In genomic region chr6:30490031-30490876, GRCh38 we compare ENCODE assay signal across 1 cellular context.
A peak's percentile ranks its signal among the peaks of the same experiment; 100 is the strongest.
TF ChIP-seq lines count a peak whose summit lies in the region.

No MANE protein-coding gene starts in this region.

TF ChIP-seq in K562, 482 proteins besides CTCF, POLR2A, EP300 and RAD21 (continued from another document):
- 0 out of 4 replicates have a peak, but pooled peaks of 1 of the 2 experiments have one; percentile 10 for TF ChIP-seq UBTF (IDR thresholded peaks at IDR 0.05; ENCODE audit: borderline replicate concordance in 1 of 2, low read depth in 2 of 2, low read length in 2 of 2)
- TF ChIP-seq HMGN3 (IDR thresholded peaks at IDR 0.05; ENCODE audit: borderline replicate concordance, extremely low read depth, insufficient read length, low read depth, low read length) = peak; percentile 13
- TF ChIP-seq YY1 (IDR thresholded peaks at IDR 0.05; ENCODE audit: borderline replicate concordance in 1 of 3, control insufficient read depth in 1 of 3, extremely low read depth in 1 of 3, insufficient read depth in 3 of 3, insufficient read length in 1 of 3, insufficient replicate concordance in 2 of 3, low read depth in 1 of 3, low read length in 2 of 3) = peak in 1 of 3 experiments; percentile 13
- TF ChIP-seq E2F6 (IDR thresholded peaks at IDR 0.05; ENCODE audit: borderline replicate concordance in 1 of 2, extremely low read depth in 1 of 2, insufficient read depth in 1 of 2, insufficient read length in 1 of 2, low read depth in 1 of 2, low read length in 1 of 2, poor library complexity in 1 of 2, severe bottlenecking in 1 of 2) = peak in 1 of 2 experiments; percentile 87
- no peak for TF ChIP-seq ZNF274 (IDR thresholded peaks at IDR 0.05; ENCODE audit: borderline replicate concordance, low read depth, low read length)
- TF ChIP-seq, protein P1, sequence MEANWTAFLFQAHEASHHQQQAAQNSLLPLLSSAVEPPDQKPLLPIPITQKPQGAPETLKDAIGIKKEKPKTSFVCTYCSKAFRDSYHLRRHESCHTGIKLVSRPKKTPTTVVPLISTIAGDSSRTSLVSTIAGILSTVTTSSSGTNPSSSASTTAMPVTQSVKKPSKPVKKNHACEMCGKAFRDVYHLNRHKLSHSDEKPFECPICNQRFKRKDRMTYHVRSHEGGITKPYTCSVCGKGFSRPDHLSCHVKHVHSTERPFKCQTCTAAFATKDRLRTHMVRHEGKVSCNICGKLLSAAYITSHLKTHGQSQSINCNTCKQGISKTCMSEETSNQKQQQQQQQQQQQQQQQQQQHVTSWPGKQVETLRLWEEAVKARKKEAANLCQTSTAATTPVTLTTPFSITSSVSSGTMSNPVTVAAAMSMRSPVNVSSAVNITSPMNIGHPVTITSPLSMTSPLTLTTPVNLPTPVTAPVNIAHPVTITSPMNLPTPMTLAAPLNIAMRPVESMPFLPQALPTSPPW (CRISPR knock-in tag; IDR thresholded peaks at IDR 0.05) = 0 out of 2 replicates have a peak, but pooled peaks have one; percentile 18
- TF ChIP-seq CHD1 (IDR thresholded peaks at IDR 0.05; ENCODE audit: low read length) = no peak
- peak; percentile 45; the same call in 1 of the 2 replicates for TF ChIP-seq SP1 (CRISPR knock-in tag; IDR thresholded peaks at IDR 0.05)
- TF ChIP-seq ELF4 (CRISPR knock-in tag; IDR thresholded peaks at IDR 0.05) = no peak
- TF ChIP-seq MAZ (CRISPR knock-in tag; conservative IDR thresholded peaks at IDR 0.05 in 1 of 2, IDR thresholded peaks at IDR 0.05 in 1 of 2) = no peak
- peak; percentile 33; the same call in 1 of the 2 replicates for TF ChIP-seq MGA (IDR thresholded peaks at IDR 0.05)
- TF ChIP-seq ZNF263 (CRISPR knock-in tag; IDR thresholded peaks at IDR 0.05; ENCODE audit: borderline replicate concordance) = peak; percentile 15; the same call in 1 of the 2 replicates
- 0 out of 4 replicates have a peak, but pooled peaks of 1 of the 2 experiments have one; percentile 5 for TF ChIP-seq MNT (conservative IDR thresholded peaks at IDR 0.05)
- TF ChIP-seq NR2C1 (IDR thresholded peaks at IDR 0.05) = no peak
- 0 out of 2 replicates have a peak, but pooled peaks have one; percentile 46 for TF ChIP-seq NR2C1 (tag; IDR thresholded peaks at IDR 0.05)
- no peak for TF ChIP-seq SP2 (IDR thresholded peaks at IDR 0.05; ENCODE audit: extremely low read depth, low read depth, low read length, poor library complexity, severe bottlenecking)
- 0 out of 2 replicates have a peak, but pooled peaks have one; percentile 46 for TF ChIP-seq MAX (CRISPR knock-in tag; IDR thresholded peaks at IDR 0.05)
- 0 out of 2 replicates have a peak, but pooled peaks have one; percentile 19 for TF ChIP-seq HOXB6 (CRISPR knock-in tag; IDR thresholded peaks at IDR 0.05; ENCODE audit: borderline replicate concordance)
- 0 out of 4 replicates have a peak, but pooled peaks of 1 of the 2 experiments have one; percentile 1 for TF ChIP-seq KDM1A (IDR thresholded peaks at IDR 0.05)
- TF ChIP-seq L3MBTL2 (IDR thresholded peaks at IDR 0.05) = peak; percentile 55
- TF ChIP-seq ZC3H11A (IDR thresholded peaks at IDR 0.05; ENCODE audit: low read depth, low read length) = no peak
- TF ChIP-seq ZFP91 (CRISPR knock-in tag; IDR thresholded peaks at IDR 0.05) = peak; percentile 85
- no peak for TF ChIP-seq CEBPB (tag; IDR thresholded peaks at IDR 0.05)
- no peak for TF ChIP-seq TAL1 (IDR thresholded peaks at IDR 0.05)
